In the genomic region with DNA sequence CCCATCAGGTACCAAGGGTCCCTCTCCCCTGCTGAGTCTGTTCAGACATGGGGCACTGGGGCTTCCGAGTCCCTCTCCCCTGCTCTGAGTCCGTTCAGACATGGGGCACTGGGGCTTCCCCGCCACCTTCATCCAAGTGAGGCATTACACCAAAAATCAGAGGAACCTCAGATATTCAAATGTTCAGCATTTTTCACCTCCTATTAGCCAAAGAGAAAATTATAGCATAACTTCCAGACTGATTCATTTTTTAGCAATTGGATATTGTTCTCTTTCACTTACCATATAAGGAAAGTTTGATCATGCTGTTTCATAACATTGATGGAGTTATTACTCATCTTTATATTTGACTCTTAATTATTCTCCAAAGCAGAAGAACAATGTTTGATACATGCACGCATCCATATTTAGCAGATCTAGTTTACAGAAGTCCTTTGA, we compare ENCODE assay signal across 16 cellular contexts.
DNase-seq lines count a peak whose midpoint lies in the region; ATAC-seq and TF ChIP-seq lines count a peak whose summit lies in the region.
"Had no signal": no experiment of that assay in that cellular context is flagged by ENCODE, and none has a peak within 500 bp of the region (broad histone marks: within the 10 kb centered on the region; RNA-seq: fewer than 3 reads in every experiment).

No MANE protein-coding gene starts in this region.

- peaks cover 15% of the 10 kb centered on the region for H3K4me1 ChIP-seq in BE2C

- peak; percentile 11 for DNase-seq in BE2C
- peak; percentile 80 for DNase-seq in RKO (ENCODE audit: low spot score)
- peak; percentile 55 for DNase-seq in epithelial cell of esophagus (ENCODE audit: low read depth)
- DNase-seq in skeletal muscle cell (ENCODE audit: low read depth): peak; percentile 10
- DNase-seq in NCI-H748 (lab: John Stamatoyannopoulos, UW; ENCODE audit: unreplicated experiment): no peak
- no peak for DNase-seq in NCI-H82 (lab: John Stamatoyannopoulos, UW)
- no peak for DNase-seq in midbrain (lab: John Stamatoyannopoulos, UW)
- DNase-seq: activated CD4-positive, alpha-beta T cell treated with anti-CD3 and anti-CD28 coated beads for 1 hour; activated T-cell treated with anti-CD3 and anti-CD28 coated beads, Interleukin-2, amount 50 U/mL, for 4 hours; DMS79 treated with DMSO at 0.1 percent for 48 hours; effector CD8-positive, alpha-beta T cell; naive thymus-derived CD4-positive, alpha-beta T cell; stimulated activated CD4-positive, alpha-beta T cell treated with anti-CD3 and anti-CD28 coated beads, Interleukin-1b, Interleukin-23, amount 100 ng/mL, for 48 hours; tibial artery had no signal

- H3K36me3 ChIP-seq in BE2C: no peaks in the 10 kb centered on the region
- H3K36me3 ChIP-seq: heart right ventricle, tibial artery had no signal

- no peaks in the 10 kb centered on the region for H3K9me3 ChIP-seq in BE2C
- H3K9me3 ChIP-seq: heart right ventricle, tibial artery had no signal

- no peak for ATAC-seq in GM21529 (IDR thresholded peaks at IDR 0.05; ENCODE audit: unreplicated experiment)
- ATAC-seq: activated T-cell treated with anti-CD3 and anti-CD28 coated beads, Interleukin-2, amount 50 U/mL, for 4 hours; naive thymus-derived CD4-positive, alpha-beta T cell had no signal

- no peaks in the 10 kb centered on the region for H3K27me3 ChIP-seq in BE2C

- H3K4me3 ChIP-seq in BE2C (ENCODE audit: low read depth, low read length) (no peak overlapping the region), epithelial cell of esophagus (ENCODE audit: low read length) (no peak overlapping the region), skeletal muscle cell (ENCODE audit: low read depth, low read length) (peak overlapping the region; percentile 17)
- H3K4me3 ChIP-seq: heart right ventricle, tibial artery had no signal

- no peak for TF ChIP-seq CTCF in BE2C (IDR thresholded peaks at IDR 0.05; ENCODE audit: low read depth, low read length)
- no peak for TF ChIP-seq CTCF in epithelial cell of esophagus (IDR thresholded peaks at IDR 0.05; ENCODE audit: insufficient read depth, low read depth, low read length, missing control alignments)

Comparison
In these comparisons a context has a peak if more than half of its experiments do, and no peak if none do; other contexts are left out.
1. DNase-seq: peak in BE2C (single experiment), RKO (single experiment), epithelial cell of esophagus (single experiment) and skeletal muscle cell (single experiment); none in NCI-H748 (single experiment), NCI-H82 (single experiment) and midbrain (single experiment).